Comparison of ENCODE assay signal across 35 cellular contexts in genomic region chr9:117473293-117473692, GRCh38.
"Had no signal": no experiment of that assay in that cellular context is flagged by ENCODE, and none has a peak within 500 bp of the region (broad histone marks: within the 10 kb centered on the region; RNA-seq: fewer than 3 reads in every experiment).

No MANE protein-coding gene starts in this region.

- H3K27me3 ChIP-seq: MG63 had no signal

- DNase-seq: Karpas-422, Kasumi-1, MG63, MM.1S, MV-4-11, NCI-H1048, NCI-H1092, NCI-H1092 treated with DMSO at 0.1 percent for 48 hours, NCI-H1105, NCI-H1105 treated with DMSO at 0.1 percent for 48 hours, NCI-H1417, NCI-H1417 treated with DMSO at 0.1 percent for 48 hours, NCI-H1436, NCI-H1436 treated with DMSO at 0.1 percent for 48 hours, NCI-H146, NCI-H1694, NCI-H1694 treated with DMSO at 0.1 percent for 48 hours, NCI-H187, NCI-H187 treated with DMSO at 0.1 percent for 48 hours, NCI-H1930, NCI-H2029, NCI-H2029 treated with DMSO at 0.1 percent for 48 hours, NCI-H2081, NCI-H2081 treated with DMSO at 0.1 percent for 48 hours, NCI-H2107, NCI-H2171, NCI-H2171 treated with DMSO at 0.1 percent for 48 hours, NCI-H2227 treated with DMSO at 0.1 percent for 48 hours, NCI-H226, NCI-H345, NCI-H446, NCI-H446 treated with DMSO at 0.1 percent for 48 hours, NCI-H510A, NCI-H510A treated with DMSO at 0.1 percent for 48 hours, NCI-H524 had no signal

- H3K36me3 ChIP-seq: MG63 had no signal

- H3K4me3 ChIP-seq: MG63 had no signal

- H3K9me3 ChIP-seq: MG63 had no signal
